ENCODE assay signal across 8 cellular contexts in genomic region chr17:48505788-48506187, GRCh38. TPM values are rescaled to one million over a fixed set of nuclear protein-coding genes. Genes with fewer than 3 reads are reported as not detected.
A peak's percentile ranks its signal among the peaks of the same experiment; 100 is the strongest.
DNase-seq lines count a peak whose midpoint lies in the region; ATAC-seq lines count a peak whose summit lies in the region.

No MANE protein-coding gene starts in this region.

- intact Hi-C loops in left colon (cut with DNase I, micrococcal nuclease): no loop called here

- CTCF ChIA-PET in activated CD8-positive, alpha-beta T cell treated with anti-CD3 and anti-CD28 coated beads, Interleukin-2, amount 10 ng/mL, durations not matched to agents 7 days and 5 days (lab: Charles Lee): interaction anchor here (0.6 to 7.1 kb wide), 7 partner anchors 13 to 169 kb away, joined by 3 to 60 read pairs (median 3); no protein-coding TSS in a partner anchor

- peaks cover 9% of the 10 kb centered on the region for H3K27me3 Mint-ChIP-seq in activated CD8-positive, alpha-beta T cell treated with anti-CD3 and anti-CD28 coated beads, Interleukin-2, amount 10 ng/mL, durations not matched to agents 7 days and 5 days (ENCODE audit: low read depth)

- peak overlapping the region; percentile 46 for H3K27ac Mint-ChIP-seq in activated CD8-positive, alpha-beta T cell treated with anti-CD3 and anti-CD28 coated beads, Interleukin-2, amount 10 ng/mL, durations not matched to agents 7 days and 5 days

- ATAC-seq in GM18520 (IDR thresholded peaks at IDR 0.05; ENCODE audit: unreplicated experiment) (peak; percentile 87), HG03060 (IDR thresholded peaks at IDR 0.05; ENCODE audit: low read depth, unreplicated experiment) (peak; percentile 67), left colon (peak; percentile 77)
- ATAC-seq in activated CD8-positive, alpha-beta T cell treated with anti-CD3 and anti-CD28 coated beads, Interleukin-2, amount 10 ng/mL, durations not matched to agents 7 days and 5 days: peak; percentile 97

- POLR2A ChIA-PET in activated CD8-positive, alpha-beta T cell treated with anti-CD3 and anti-CD28 coated beads, Interleukin-2, amount 10 ng/mL, durations not matched to agents 7 days and 5 days (lab: Charles Lee): interaction anchor here (0.6 to 1.3 kb wide), 5 partner anchors 38 to 117 kb away, joined by 3 to 4 read pairs (median 3); no protein-coding TSS in a partner anchor

- no peaks in the 10 kb centered on the region for H3K36me3 Mint-ChIP-seq in activated CD8-positive, alpha-beta T cell treated with anti-CD3 and anti-CD28 coated beads, Interleukin-2, amount 10 ng/mL, durations not matched to agents 7 days and 5 days (ENCODE audit: low read depth)

- H3K4me3 Mint-ChIP-seq in activated CD8-positive, alpha-beta T cell treated with anti-CD3 and anti-CD28 coated beads, Interleukin-2, amount 10 ng/mL, durations not matched to agents 7 days and 5 days: no peak overlapping the region

- DNase-seq in AG20443 (ENCODE audit: low spot score) (peak; percentile 83), NCI-H226 (peak; percentile 45), left colon (no peak), medulla oblongata (ENCODE audit: extremely low spot score) (no peak), DMS114 treated with DMSO at 0.1 percent for 48 hours (lab: John Stamatoyannopoulos, UW; ENCODE audit: unreplicated experiment) (no peak)
- peak; percentile 79 for DNase-seq in activated CD8-positive, alpha-beta T cell treated with anti-CD3 and anti-CD28 coated beads, Interleukin-2, amount 10 ng/mL, durations not matched to agents 7 days and 5 days

- H3K9me3 Mint-ChIP-seq in activated CD8-positive, alpha-beta T cell treated with anti-CD3 and anti-CD28 coated beads, Interleukin-2, amount 10 ng/mL, durations not matched to agents 7 days and 5 days (ENCODE audit: insufficient read depth): no peaks in the 10 kb centered on the region

- H3K4me1 Mint-ChIP-seq in activated CD8-positive, alpha-beta T cell treated with anti-CD3 and anti-CD28 coated beads, Interleukin-2, amount 10 ng/mL, durations not matched to agents 7 days and 5 days (ENCODE audit: low read depth): peaks cover 45% of the 10 kb centered on the region

RNA-seq across cellular contexts. Expression of gene HOXB1, which starts 25.0 kb away (rescaled TPM):
- total RNA-seq in activated CD8-positive, alpha-beta T cell treated with anti-CD3 and anti-CD28 coated beads, Interleukin-2, amount 10 ng/mL, durations not matched to agents 7 days and 5 days: not detected
- not detected for total RNA-seq in left colon

RNA-seq across cellular contexts. Expression of gene HOXB2, which starts 39.1 kb away (rescaled TPM):
- total RNA-seq in activated CD8-positive, alpha-beta T cell treated with anti-CD3 and anti-CD28 coated beads, Interleukin-2, amount 10 ng/mL, durations not matched to agents 7 days and 5 days: 10 to 100 TPM; 15.7 to 17.7 TPM
- total RNA-seq in left colon: 1 to 10 TPM; 2.5 to 7.0 TPM

Comparison
In these comparisons a context has a peak if more than half of its experiments do, and no peak if none do; other contexts are left out.
1. DNase-seq: peak in AG20443 (single experiment), NCI-H226 (single experiment) and activated CD8-positive, alpha-beta T cell treated with anti-CD3 and anti-CD28 coated beads, Interleukin-2, amount 10 ng/mL, durations not matched to agents 7 days and 5 days (single experiment); none in left colon (0 of 2), medulla oblongata (single experiment) and DMS114 treated with DMSO at 0.1 percent for 48 hours (single experiment).
2. Peak in every context shown above with its lines, with median percentiles within 50 percentile points of each other: ATAC-seq.